1 cellular context compared by ENCODE assay signal in genomic region chr6:27772261-27773001, GRCh38.
TF ChIP-seq lines count a peak whose summit lies in the region.

No MANE protein-coding gene starts in this region.

TF ChIP-seq in K562, 482 proteins besides CTCF, POLR2A, EP300 and RAD21 (continued from another document and continues in another):
- peak; percentile 86 for TF ChIP-seq CREB3 (tag; conservative IDR thresholded peaks at IDR 0.05; ENCODE audit: low read depth)
- no peak for TF ChIP-seq BDP1 (IDR thresholded peaks at IDR 0.05; ENCODE audit: insufficient read depth, insufficient read length)
- TF ChIP-seq RBM14 (IDR thresholded peaks at IDR 0.05; ENCODE audit: borderline replicate concordance, insufficient read depth, low read depth, low read length) = no peak
- TF ChIP-seq ZNF217 (CRISPR knock-in tag; IDR thresholded peaks at IDR 0.05) = no peak
- TF ChIP-seq ATF3 (IDR thresholded peaks at IDR 0.05) = no peak
- peak; percentile 81 for TF ChIP-seq ATF3 (CRISPR knock-in tag; conservative IDR thresholded peaks at IDR 0.05)
- TF ChIP-seq ARHGAP35 (IDR thresholded peaks at IDR 0.05; ENCODE audit: partially characterized antibody) = no peak
- TF ChIP-seq ARID3A (IDR thresholded peaks at IDR 0.05; ENCODE audit: borderline replicate concordance, low read depth, low read length) = no peak
- peak; percentile 68 for TF ChIP-seq TEAD4 (IDR thresholded peaks at IDR 0.05; ENCODE audit: low read length)
- TF ChIP-seq TEAD4 (CRISPR knock-in tag; IDR thresholded peaks at IDR 0.05; ENCODE audit: borderline replicate concordance) = no peak
- TF ChIP-seq ZBTB33 (CRISPR knock-in tag; IDR thresholded peaks at IDR 0.05) = peak; percentile 84
- TF ChIP-seq ZNF143 (CRISPR knock-in tag; IDR thresholded peaks at IDR 0.05) = no peak
- 0 out of 2 replicates have a peak, but pooled peaks have one; percentile 38 for TF ChIP-seq ZBTB43 (CRISPR knock-in tag; IDR thresholded peaks at IDR 0.05)
- TF ChIP-seq SP1 (CRISPR knock-in tag; IDR thresholded peaks at IDR 0.05) = no peak
- TF ChIP-seq STAG1 (CRISPR knock-in tag; IDR thresholded peaks at IDR 0.05; ENCODE audit: borderline replicate concordance) = peak; percentile 62; the same call in 1 of the 2 replicates
- no peak for TF ChIP-seq LARP7 (IDR thresholded peaks at IDR 0.05)
- peak; percentile 64 for TF ChIP-seq DPF2 (IDR thresholded peaks at IDR 0.05)
- no peak for TF ChIP-seq CHD7 (IDR thresholded peaks at IDR 0.05; ENCODE audit: low read depth, low read length)
- peak; percentile 98 for TF ChIP-seq MGA (IDR thresholded peaks at IDR 0.05)
